ENCODE assay signal across 8 cellular contexts in the genomic region with DNA sequence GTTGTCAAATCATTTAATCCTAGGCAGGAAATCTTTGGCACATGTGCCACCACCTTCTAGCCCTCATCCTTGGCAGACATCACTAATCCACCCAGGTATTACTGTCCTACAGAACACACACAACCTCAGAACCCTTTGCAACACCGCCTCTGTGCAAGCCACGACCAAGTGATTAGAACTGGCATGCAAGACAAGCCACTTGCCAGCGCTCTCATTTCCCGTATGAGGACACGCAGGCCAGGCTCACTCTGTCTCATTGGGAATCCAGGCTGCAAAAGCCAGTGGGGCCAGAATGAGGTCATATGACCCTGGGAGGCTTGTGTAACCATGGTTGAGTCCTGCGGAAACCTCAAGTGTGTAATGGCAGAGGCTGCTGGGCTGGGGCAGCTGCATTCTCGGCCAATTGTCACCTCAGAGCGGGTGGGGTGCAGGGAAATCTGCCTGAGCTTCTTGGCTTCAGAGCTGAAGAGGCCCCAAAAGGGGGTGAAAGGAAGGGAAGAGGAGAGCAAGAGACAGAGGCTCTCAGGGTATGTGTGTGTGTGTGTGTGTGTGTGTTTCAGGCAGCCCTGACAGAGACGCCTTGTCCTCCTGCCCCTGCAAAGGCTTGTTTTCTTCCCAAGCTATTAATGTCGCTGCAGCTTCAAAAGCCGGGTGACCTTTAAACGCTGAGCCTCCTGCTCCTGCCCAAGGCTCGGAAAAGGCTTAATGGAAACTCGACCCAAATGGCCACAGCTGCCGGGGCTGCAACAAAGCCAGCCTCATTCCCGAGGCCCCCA. TPM values are rescaled to one million over a fixed set of nuclear protein-coding genes. Genes with fewer than 3 reads are reported as not detected.
A peak's percentile ranks its signal among the peaks of the same experiment; 100 is the strongest.
DNase-seq lines count a peak whose midpoint lies in the region; ATAC-seq and TF ChIP-seq lines count a peak whose summit lies in the region.

No MANE protein-coding gene starts in this region.

- peak; percentile 70 for TF ChIP-seq CTCF in 22Rv1 (IDR thresholded peaks at IDR 0.05)

- peaks cover 11% of the 10 kb centered on the region for H3K36me3 Mint-ChIP-seq in dendritic cell treated with granulocyte-macrophage colony-stimulating factor and Interleukin-4, amounts not matched to agents 40 ng/mL and 50 ng/mL, for 4 days (ENCODE audit: low read depth)
- no peaks in the 10 kb centered on the region for H3K36me3 Mint-ChIP-seq in stimulated activated memory B cell treated with anti-CD40 and anti-IgM and Interleukin-4, amounts not matched to agents 10 μg/mL and 1 μg/mL and 100 μg/mL, for 72 hours

- DNase-seq in HCEC 1CT (peak; percentile 98), OCI-M1 (lab: John Stamatoyannopoulos, UW) (peak; percentile 42), left lobe of liver (ENCODE audit: low spot score) (peak; percentile 91)
- DNase-seq in activated CD4-positive, alpha-beta T cell treated with anti-CD3 and anti-CD28 coated beads for 1 hour: no peak
- no peak for DNase-seq in effector CD8-positive, alpha-beta T cell (lab: John Stamatoyannopoulos, UW)

- H3K27ac ChIP-seq in 22Rv1: no peak overlapping the region

- no peaks in the 10 kb centered on the region for H3K27me3 Mint-ChIP-seq in dendritic cell treated with granulocyte-macrophage colony-stimulating factor and Interleukin-4, amounts not matched to agents 40 ng/mL and 50 ng/mL, for 4 days
- H3K27me3 Mint-ChIP-seq in stimulated activated memory B cell treated with anti-CD40 and anti-IgM and Interleukin-4, amounts not matched to agents 10 μg/mL and 1 μg/mL and 100 μg/mL, for 72 hours: peaks cover 36% of the 10 kb centered on the region

- H3K4me1 Mint-ChIP-seq in dendritic cell treated with granulocyte-macrophage colony-stimulating factor and Interleukin-4, amounts not matched to agents 40 ng/mL and 50 ng/mL, for 4 days (ENCODE audit: low read depth): peaks cover 65% of the 10 kb centered on the region
- peaks cover 12% of the 10 kb centered on the region for H3K4me1 Mint-ChIP-seq in stimulated activated memory B cell treated with anti-CD40 and anti-IgM and Interleukin-4, amounts not matched to agents 10 μg/mL and 1 μg/mL and 100 μg/mL, for 72 hours

- no peaks in the 10 kb centered on the region for H3K9me3 Mint-ChIP-seq in dendritic cell treated with granulocyte-macrophage colony-stimulating factor and Interleukin-4, amounts not matched to agents 40 ng/mL and 50 ng/mL, for 4 days
- H3K9me3 Mint-ChIP-seq in stimulated activated memory B cell treated with anti-CD40 and anti-IgM and Interleukin-4, amounts not matched to agents 10 μg/mL and 1 μg/mL and 100 μg/mL, for 72 hours: no peaks in the 10 kb centered on the region

- peak; percentile 88 for ATAC-seq in left lobe of liver
- peak; percentile 13 for ATAC-seq in stimulated activated memory B cell treated with anti-CD40 and anti-IgM and Interleukin-4, amounts not matched to agents 10 μg/mL and 1 μg/mL and 100 μg/mL, for 72 hours

- peak overlapping the region; percentile 80 for H3K4me3 Mint-ChIP-seq in dendritic cell treated with granulocyte-macrophage colony-stimulating factor and Interleukin-4, amounts not matched to agents 40 ng/mL and 50 ng/mL, for 4 days
- no peak overlapping the region for H3K4me3 Mint-ChIP-seq in stimulated activated memory B cell treated with anti-CD40 and anti-IgM and Interleukin-4, amounts not matched to agents 10 μg/mL and 1 μg/mL and 100 μg/mL, for 72 hours

- peak overlapping the region; percentile 94 for H3K27ac Mint-ChIP-seq in dendritic cell treated with granulocyte-macrophage colony-stimulating factor and Interleukin-4, amounts not matched to agents 40 ng/mL and 50 ng/mL, for 4 days
- H3K27ac Mint-ChIP-seq in stimulated activated memory B cell treated with anti-CD40 and anti-IgM and Interleukin-4, amounts not matched to agents 10 μg/mL and 1 μg/mL and 100 μg/mL, for 72 hours: no peak overlapping the region

- intact Hi-C loops in dendritic cell treated with granulocyte-macrophage colony-stimulating factor and Interleukin-4, amounts not matched to agents 40 ng/mL and 50 ng/mL, for 4 days (cut with micrococcal nuclease): no loop called here

RNA-seq across cellular contexts. Expression of a gene that starts 43.2 kb away (rescaled TPM):
- 13.1 TPM for total RNA-seq in left lobe of liver

Comparison
In these comparisons a context has a peak if more than half of its experiments do, and no peak if none do; other contexts are left out.
1. DNase-seq: peak in HCEC 1CT (single experiment), OCI-M1 (single experiment) and left lobe of liver (single experiment); none in activated CD4-positive, alpha-beta T cell treated with anti-CD3 and anti-CD28 coated beads for 1 hour (single experiment) and effector CD8-positive, alpha-beta T cell (single experiment).